8 cellular contexts compared by ENCODE assay signal in the genomic region with DNA sequence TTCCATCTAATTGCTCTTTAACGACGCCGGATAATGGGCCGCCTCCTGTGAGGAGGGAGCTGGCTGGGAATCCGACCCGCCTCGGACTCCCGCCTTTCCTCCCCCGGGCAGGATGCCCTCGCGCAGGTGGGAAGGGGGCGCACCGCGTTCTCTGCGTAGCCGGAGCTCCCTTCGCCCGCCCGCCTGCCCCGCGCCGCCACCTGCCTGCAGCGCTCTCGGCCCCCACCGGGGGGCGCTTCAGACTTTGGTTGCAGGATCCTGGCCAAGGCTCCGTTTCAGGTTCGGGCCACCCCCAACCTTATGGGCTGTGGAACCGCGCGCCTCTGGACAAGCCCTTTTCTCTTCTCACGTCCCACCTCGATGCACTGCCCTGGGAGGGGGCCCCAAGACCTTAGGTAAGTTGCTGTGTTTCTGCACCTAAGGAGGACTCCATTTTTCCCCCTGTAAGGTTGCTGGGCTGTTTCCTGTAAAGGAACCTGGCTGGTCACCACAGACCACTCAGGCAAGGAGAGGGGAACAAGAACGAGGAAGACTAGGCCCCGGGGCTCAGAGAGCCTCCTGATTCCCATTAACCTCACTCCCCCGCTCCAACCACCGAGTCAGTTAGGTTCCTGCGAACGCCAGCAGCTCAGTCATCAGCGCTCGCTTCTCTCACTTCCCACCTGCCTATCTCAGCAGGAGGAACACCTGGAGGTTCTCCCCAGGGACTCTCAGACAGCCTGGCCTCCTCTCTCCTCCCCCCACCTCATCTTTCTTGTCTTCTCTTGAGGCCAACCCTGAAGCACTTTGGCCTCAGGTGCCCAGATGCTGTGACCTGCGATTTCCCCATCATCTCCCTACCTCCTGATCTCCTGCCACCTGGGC. TPM values are rescaled to one million over a fixed set of nuclear protein-coding genes. Genes with fewer than 3 reads are reported as not detected.
A peak's percentile ranks its signal among the peaks of the same experiment; 100 is the strongest.
DNase-seq lines count a peak whose midpoint lies in the region; ATAC-seq and TF ChIP-seq lines count a peak whose summit lies in the region.

No MANE protein-coding gene starts in this region.

- ATAC-seq in GM21367 (IDR thresholded peaks at IDR 0.05; ENCODE audit: unreplicated experiment) (peak; percentile 53), left lung (peak; percentile 90)

- TF ChIP-seq CTCF in BE2C (IDR thresholded peaks at IDR 0.05; ENCODE audit: low read depth, low read length) (peak; percentile 71), left lung (IDR thresholded peaks at IDR 0.05) (peak; percentile 74 to 92)

- H3K4me3 ChIP-seq in BE2C (ENCODE audit: low read depth, low read length) (peak overlapping the region; percentile 38), left lung (no peak overlapping the region)

- H3K27me3 ChIP-seq in BE2C: no peaks in the 10 kb centered on the region
- peaks cover 39 to 63% of the 10 kb centered on the region in 2 donors for H3K27me3 ChIP-seq in left lung

- no peak overlapping the region for H3K27ac ChIP-seq in left lung

- DNase-seq in BE2C (peak; percentile 78), NCI-H1105 (lab: John Stamatoyannopoulos, UW) (peak; percentile 61), left lung (peak; percentile 55 to 94), inferior parietal cortex (ENCODE audit: extremely low spot score) (no peak)
- peak; percentile 58 to 67 (median 63) for DNase-seq in activated CD4-positive, CD25-positive, alpha-beta regulatory T cell (lab: John Stamatoyannopoulos, UW)
- DNase-seq in central memory CD4-positive, alpha-beta T cell: peak; percentile 69
- peak in 2 of 3 donors; percentile 59 to 71 for DNase-seq in stimulated activated CD4-positive, alpha-beta T cell treated with anti-CD3 and anti-CD28 coated beads, TNF-alpha, amount 100 ng/mL, for 48 hours (ENCODE audit: low read depth in 3 of 3)

- peaks cover 7% of the 10 kb centered on the region for H3K4me1 ChIP-seq in BE2C
- peaks cover 7 to 8% of the 10 kb centered on the region in 2 donors for H3K4me1 ChIP-seq in left lung

- H3K36me3 ChIP-seq in BE2C (no peaks in the 10 kb centered on the region), left lung (no peaks in the 10 kb centered on the region)

- H3K9me3 ChIP-seq in BE2C (no peaks in the 10 kb centered on the region), left lung (no peaks in the 10 kb centered on the region)

- intact Hi-C loops in left lung (cut with DNase I): no loop called here

RNA-seq across cellular contexts. Expression of gene KAZALD1, which starts 11.4 kb away (rescaled TPM):
- 27.2 TPM for polyA plus RNA-seq in BE2C (2012; ENCODE audit: insufficient read depth, insufficient read length, low read depth)
- total RNA-seq in left lung: 10 to 100 TPM in 1 of 2 donors, 1 to 10 TPM in 1; 7.1 to 12.0 TPM

RNA-seq across cellular contexts. Expression of gene SFXN3, which starts 19.4 kb away (rescaled TPM):
- 31.7 TPM for polyA plus RNA-seq in BE2C (2012; ENCODE audit: insufficient read depth, insufficient read length, low read depth)
- 10 to 100 TPM; 67.2 to 79.0 TPM for total RNA-seq in left lung

RNA-seq across cellular contexts. Expression of gene PDZD7, which starts 19.5 kb away (rescaled TPM):
- 9.7 TPM for polyA plus RNA-seq in BE2C (2012; ENCODE audit: insufficient read depth, insufficient read length, low read depth)
- under 1 TPM; 0.58 to 0.96 TPM for total RNA-seq in left lung

RNA-seq across cellular contexts. Expression of gene LZTS2, which starts 50.8 kb away (rescaled TPM):
- 98.8 TPM for polyA plus RNA-seq in BE2C (2012; ENCODE audit: insufficient read depth, insufficient read length, low read depth)
- total RNA-seq in left lung: 10 to 100 TPM; 47.6 to 48.6 TPM
